9 cellular contexts compared by ENCODE assay signal in genomic region chrX:154734101-154734781, GRCh38. TPM values are rescaled to one million over a fixed set of nuclear protein-coding genes. Genes with fewer than 3 reads are reported as not detected.
DNase-seq lines count a peak whose midpoint lies in the region; ATAC-seq lines count a peak whose summit lies in the region.
"Had no signal": no experiment of that assay in that cellular context is flagged by ENCODE, and none has a peak within 500 bp of the region (broad histone marks: within the 10 kb centered on the region; RNA-seq: fewer than 3 reads in every experiment).

No MANE protein-coding gene starts in this region.

- no peaks in the 10 kb centered on the region for H3K9me3 Mint-ChIP-seq in activated naive CD4-positive, alpha-beta T cell treated with anti-CD3 and anti-CD28 coated beads, Interleukin-2, amount 10 ng/mL, durations not matched to agents 7 days and 5 days
- no peaks in the 10 kb centered on the region for H3K9me3 Mint-ChIP-seq in activated T-cell treated with anti-CD3 and anti-CD28 coated beads, Interleukin-2, amount 50 U/mL, for 4 hours
- no peaks in the 10 kb centered on the region for H3K9me3 Mint-ChIP-seq in stimulated activated naive CD8-positive, alpha-beta T cell treated with anti-CD3 and anti-CD28 coated beads, Interleukin-15, Interleukin-2, amounts not matched to agents 100 ng/mL and 50 ng/mL, for 24 hours

- intact Hi-C loops in right cardiac atrium (cut with DNase I): no loop called here

- H3K27me3 Mint-ChIP-seq in activated naive CD4-positive, alpha-beta T cell treated with anti-CD3 and anti-CD28 coated beads, Interleukin-2, amount 10 ng/mL, durations not matched to agents 7 days and 5 days: no peaks in the 10 kb centered on the region
- no peaks in the 10 kb centered on the region for H3K27me3 Mint-ChIP-seq in activated T-cell treated with anti-CD3 and anti-CD28 coated beads, Interleukin-2, amount 50 U/mL, for 4 hours (ENCODE audit: low read depth)
- H3K27me3 Mint-ChIP-seq in stimulated activated naive CD8-positive, alpha-beta T cell treated with anti-CD3 and anti-CD28 coated beads, Interleukin-15, Interleukin-2, amounts not matched to agents 100 ng/mL and 50 ng/mL, for 24 hours: no peaks in the 10 kb centered on the region

- H3K4me1 ChIP-seq in right cardiac atrium (ENCODE audit: control insufficient read depth, insufficient read depth, low read length): peaks cover 30% of the 10 kb centered on the region

- WGBS in right cardiac atrium: 14% methylated on average over 8 of the region's 8 CpGs

- ATAC-seq in activated T-cell treated with anti-CD3 and anti-CD28 coated beads, Interleukin-2, amount 50 U/mL, for 4 hours: peak; percentile 50 to 58
- ATAC-seq in right cardiac atrium: peak; percentile 32 to 56

- peak; percentile 51 for DNase-seq in activated naive CD4-positive, alpha-beta T cell treated with anti-CD3 and anti-CD28 coated beads, Interleukin-2, amount 10 ng/mL, durations not matched to agents 7 days and 5 days
- DNase-seq in activated naive CD4-positive, alpha-beta T cell treated with Interleukin-2 at 50 U/mL for 16 hours: no peak
- DNase-seq in activated T-cell treated with anti-CD3 and anti-CD28 coated beads, Interleukin-2, amount 50 U/mL, for 4 hours: no peak
- peak; percentile 29 to 67 (median 65) for DNase-seq in right cardiac atrium
- no peak for DNase-seq in mesenteric fat pad (ENCODE audit: low spot score)
- DNase-seq in stimulated activated CD4-positive, alpha-beta T cell treated with anti-CD3 and anti-CD28 coated beads, Interleukin-12 subunit alpha, Interleukin-12 subunit beta, amount 100 ng/mL, for 4 hours: no peak
- no peak for DNase-seq in DMS153 treated with DMSO at 0.1 percent for 48 hours (lab: John Stamatoyannopoulos, UW; ENCODE audit: unreplicated experiment)

- CTCF ChIA-PET in activated naive CD4-positive, alpha-beta T cell treated with anti-CD3 and anti-CD28 coated beads, Interleukin-2, amount 10 ng/mL, durations not matched to agents 7 days and 5 days (lab: Charles Lee): interaction anchor here (0.9 to 2.3 kb wide), 3 partner anchors 9 to 28 kb away, joined by 3 to 11 read pairs (median 5); partner anchors contain the start of gene DKC1

- H3K4me3 Mint-ChIP-seq in activated naive CD4-positive, alpha-beta T cell treated with anti-CD3 and anti-CD28 coated beads, Interleukin-2, amount 10 ng/mL, durations not matched to agents 7 days and 5 days: peak overlapping the region; percentile 57
- peak overlapping the region; percentile 63 for H3K4me3 Mint-ChIP-seq in activated T-cell treated with anti-CD3 and anti-CD28 coated beads, Interleukin-2, amount 50 U/mL, for 4 hours
- H3K4me3 Mint-ChIP-seq in stimulated activated naive CD8-positive, alpha-beta T cell treated with anti-CD3 and anti-CD28 coated beads, Interleukin-15, Interleukin-2, amounts not matched to agents 100 ng/mL and 50 ng/mL, for 24 hours: peak overlapping the region; percentile 71

- H3K27ac ChIP-seq in right cardiac atrium (ENCODE audit: low read length): peak overlapping the region; percentile 98
- H3K27ac ChIP-seq: VCaP had no signal

- H3K4me1 Mint-ChIP-seq in activated naive CD4-positive, alpha-beta T cell treated with anti-CD3 and anti-CD28 coated beads, Interleukin-2, amount 10 ng/mL, durations not matched to agents 7 days and 5 days: peaks cover 95% of the 10 kb centered on the region
- H3K4me1 Mint-ChIP-seq in activated T-cell treated with anti-CD3 and anti-CD28 coated beads, Interleukin-2, amount 50 U/mL, for 4 hours (ENCODE audit: low read depth): peaks cover 97% of the 10 kb centered on the region
- H3K4me1 Mint-ChIP-seq in stimulated activated naive CD8-positive, alpha-beta T cell treated with anti-CD3 and anti-CD28 coated beads, Interleukin-15, Interleukin-2, amounts not matched to agents 100 ng/mL and 50 ng/mL, for 24 hours (ENCODE audit: low read depth): peaks cover 95% of the 10 kb centered on the region

- peak overlapping the region; percentile 97 for H3K27ac Mint-ChIP-seq in activated naive CD4-positive, alpha-beta T cell treated with anti-CD3 and anti-CD28 coated beads, Interleukin-2, amount 10 ng/mL, durations not matched to agents 7 days and 5 days
- peak overlapping the region; percentile 91 for H3K27ac Mint-ChIP-seq in stimulated activated naive CD8-positive, alpha-beta T cell treated with anti-CD3 and anti-CD28 coated beads, Interleukin-15, Interleukin-2, amounts not matched to agents 100 ng/mL and 50 ng/mL, for 24 hours

- H3K27me3 ChIP-seq in right cardiac atrium (ENCODE audit: control insufficient read depth, insufficient read depth): no peaks in the 10 kb centered on the region

- peaks cover 3% of the 10 kb centered on the region for H3K36me3 Mint-ChIP-seq in activated naive CD4-positive, alpha-beta T cell treated with anti-CD3 and anti-CD28 coated beads, Interleukin-2, amount 10 ng/mL, durations not matched to agents 7 days and 5 days
- H3K36me3 Mint-ChIP-seq in activated T-cell treated with anti-CD3 and anti-CD28 coated beads, Interleukin-2, amount 50 U/mL, for 4 hours (ENCODE audit: insufficient read depth): no peaks in the 10 kb centered on the region
- H3K36me3 Mint-ChIP-seq in stimulated activated naive CD8-positive, alpha-beta T cell treated with anti-CD3 and anti-CD28 coated beads, Interleukin-15, Interleukin-2, amounts not matched to agents 100 ng/mL and 50 ng/mL, for 24 hours (ENCODE audit: low read depth): no peaks in the 10 kb centered on the region

- no peaks in the 10 kb centered on the region for H3K9me3 ChIP-seq in right cardiac atrium (ENCODE audit: control insufficient read depth, low read length)

- H3K4me3 ChIP-seq in right cardiac atrium (ENCODE audit: low read length): no peak overlapping the region

RNA-seq across cellular contexts. Expression of gene GAB3, which starts 16.6 kb away (rescaled TPM):
- 1 to 10 TPM; 1.5 to 2.5 (median 2.0) TPM for total RNA-seq in activated T-cell treated with anti-CD3 and anti-CD28 coated beads, Interleukin-2, amount 50 U/mL, for 4 hours
- total RNA-seq in right cardiac atrium: 10 to 100 TPM in 3 of 4 donors, 1 to 10 TPM in 1; 7.8 to 14.4 (median 11.4) TPM
- polyA plus RNA-seq in right cardiac atrium: 4.7 TPM
- 13.7 TPM for total RNA-seq in mesenteric fat pad

RNA-seq across cellular contexts. Expression of gene DKC1, which starts 28.4 kb away (rescaled TPM):
- 100 to 1,000 TPM; 269 to 289 (median 286) TPM for total RNA-seq in activated T-cell treated with anti-CD3 and anti-CD28 coated beads, Interleukin-2, amount 50 U/mL, for 4 hours
- total RNA-seq in right cardiac atrium (10 to 100 TPM; 18.7 to 27.0 (median 21.4) TPM), mesenteric fat pad (46.8 TPM)
- 14.0 TPM for polyA plus RNA-seq in right cardiac atrium

Comparison
In these comparisons a context has a peak if more than half of its experiments do, and no peak if none do; other contexts are left out.
1. DNase-seq: peak in activated naive CD4-positive, alpha-beta T cell treated with anti-CD3 and anti-CD28 coated beads, Interleukin-2, amount 10 ng/mL, durations not matched to agents 7 days and 5 days (single experiment) and right cardiac atrium (3 of 3); none in activated naive CD4-positive, alpha-beta T cell treated with Interleukin-2 at 50 U/mL for 16 hours (single experiment), activated T-cell treated with anti-CD3 and anti-CD28 coated beads, Interleukin-2, amount 50 U/mL, for 4 hours (single experiment), mesenteric fat pad (single experiment), stimulated activated CD4-positive, alpha-beta T cell treated with anti-CD3 and anti-CD28 coated beads, Interleukin-12 subunit alpha, Interleukin-12 subunit beta, amount 100 ng/mL, for 4 hours (single experiment) and DMS153 treated with DMSO at 0.1 percent for 48 hours (single experiment).
2. Peak in every context shown above with its lines, with median percentiles within 50 percentile points of each other: H3K4me3 Mint-ChIP-seq.